ENCODE assay signal across 1 cellular context in the genomic region with DNA sequence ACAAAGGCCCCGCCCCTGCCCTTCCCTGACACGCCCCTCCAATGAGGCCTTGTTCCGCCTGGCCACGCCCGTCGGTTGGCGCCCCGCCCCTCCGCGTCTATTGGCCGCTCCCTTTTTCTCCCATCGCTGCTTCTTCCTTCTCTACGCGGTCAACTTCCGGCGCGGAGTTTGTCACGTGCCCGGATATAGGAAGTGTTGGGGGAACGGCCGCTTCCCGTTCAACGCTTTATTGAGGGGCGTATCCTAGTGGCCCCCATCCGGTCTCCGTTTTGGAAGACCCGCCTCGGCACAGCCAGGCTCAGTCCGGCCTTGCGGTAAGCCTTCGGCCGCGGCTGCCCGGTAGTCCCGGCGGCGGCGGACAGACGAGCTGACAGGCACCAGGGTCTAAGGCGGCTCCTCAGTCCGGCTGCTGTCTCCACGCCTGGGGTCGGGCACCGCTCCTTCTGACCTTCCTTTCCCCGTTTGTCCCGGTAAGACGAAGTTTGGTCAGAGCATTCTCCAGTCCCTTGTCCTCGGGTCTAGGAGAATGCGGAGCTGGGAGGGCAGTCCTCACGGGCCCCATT.
TF ChIP-seq lines count a peak whose summit lies in the region.

A gene with protein sequence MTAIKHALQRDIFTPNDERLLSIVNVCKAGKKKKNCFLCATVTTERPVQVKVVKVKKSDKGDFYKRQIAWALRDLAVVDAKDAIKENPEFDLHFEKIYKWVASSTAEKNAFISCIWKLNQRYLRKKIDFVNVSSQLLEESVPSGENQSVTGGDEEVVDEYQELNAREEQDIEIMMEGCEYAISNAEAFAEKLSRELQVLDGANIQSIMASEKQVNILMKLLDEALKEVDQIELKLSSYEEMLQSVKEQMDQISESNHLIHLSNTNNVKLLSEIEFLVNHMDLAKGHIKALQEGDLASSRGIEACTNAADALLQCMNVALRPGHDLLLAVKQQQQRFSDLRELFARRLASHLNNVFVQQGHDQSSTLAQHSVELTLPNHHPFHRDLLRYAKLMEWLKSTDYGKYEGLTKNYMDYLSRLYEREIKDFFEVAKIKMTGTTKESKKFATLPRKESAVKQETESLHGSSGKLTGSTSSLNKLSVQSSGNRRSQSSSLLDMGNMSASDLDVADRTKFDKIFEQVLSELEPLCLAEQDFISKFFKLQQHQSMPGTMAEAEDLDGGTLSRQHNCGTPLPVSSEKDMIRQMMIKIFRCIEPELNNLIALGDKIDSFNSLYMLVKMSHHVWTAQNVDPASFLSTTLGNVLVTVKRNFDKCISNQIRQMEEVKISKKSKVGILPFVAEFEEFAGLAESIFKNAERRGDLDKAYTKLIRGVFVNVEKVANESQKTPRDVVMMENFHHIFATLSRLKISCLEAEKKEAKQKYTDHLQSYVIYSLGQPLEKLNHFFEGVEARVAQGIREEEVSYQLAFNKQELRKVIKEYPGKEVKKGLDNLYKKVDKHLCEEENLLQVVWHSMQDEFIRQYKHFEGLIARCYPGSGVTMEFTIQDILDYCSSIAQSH (plus strand): TSS at position 165 of the 563 bp plus-strand sequence. CDS start 4,676 bp downstream, outside the sequence.

TF ChIP-seq in K562, 482 proteins besides CTCF, POLR2A, EP300 and RAD21 (continued from another document and continues in another):
- TF ChIP-seq, protein P1, sequence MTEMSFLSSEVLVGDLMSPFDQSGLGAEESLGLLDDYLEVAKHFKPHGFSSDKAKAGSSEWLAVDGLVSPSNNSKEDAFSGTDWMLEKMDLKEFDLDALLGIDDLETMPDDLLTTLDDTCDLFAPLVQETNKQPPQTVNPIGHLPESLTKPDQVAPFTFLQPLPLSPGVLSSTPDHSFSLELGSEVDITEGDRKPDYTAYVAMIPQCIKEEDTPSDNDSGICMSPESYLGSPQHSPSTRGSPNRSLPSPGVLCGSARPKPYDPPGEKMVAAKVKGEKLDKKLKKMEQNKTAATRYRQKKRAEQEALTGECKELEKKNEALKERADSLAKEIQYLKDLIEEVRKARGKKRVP (CRISPR knock-in tag; IDR thresholded peaks at IDR 0.05) = no peak
- TF ChIP-seq, protein P2, sequence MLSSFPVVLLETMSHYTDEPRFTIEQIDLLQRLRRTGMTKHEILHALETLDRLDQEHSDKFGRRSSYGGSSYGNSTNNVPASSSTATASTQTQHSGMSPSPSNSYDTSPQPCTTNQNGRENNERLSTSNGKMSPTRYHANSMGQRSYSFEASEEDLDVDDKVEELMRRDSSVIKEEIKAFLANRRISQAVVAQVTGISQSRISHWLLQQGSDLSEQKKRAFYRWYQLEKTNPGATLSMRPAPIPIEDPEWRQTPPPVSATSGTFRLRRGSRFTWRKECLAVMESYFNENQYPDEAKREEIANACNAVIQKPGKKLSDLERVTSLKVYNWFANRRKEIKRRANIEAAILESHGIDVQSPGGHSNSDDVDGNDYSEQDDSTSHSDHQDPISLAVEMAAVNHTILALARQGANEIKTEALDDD (IDR thresholded peaks at IDR 0.05) = no peak
- TF ChIP-seq ZNF175 (CRISPR knock-in tag; IDR thresholded peaks at IDR 0.05; ENCODE audit: low read depth) = no peak
- TF ChIP-seq, protein P3, sequence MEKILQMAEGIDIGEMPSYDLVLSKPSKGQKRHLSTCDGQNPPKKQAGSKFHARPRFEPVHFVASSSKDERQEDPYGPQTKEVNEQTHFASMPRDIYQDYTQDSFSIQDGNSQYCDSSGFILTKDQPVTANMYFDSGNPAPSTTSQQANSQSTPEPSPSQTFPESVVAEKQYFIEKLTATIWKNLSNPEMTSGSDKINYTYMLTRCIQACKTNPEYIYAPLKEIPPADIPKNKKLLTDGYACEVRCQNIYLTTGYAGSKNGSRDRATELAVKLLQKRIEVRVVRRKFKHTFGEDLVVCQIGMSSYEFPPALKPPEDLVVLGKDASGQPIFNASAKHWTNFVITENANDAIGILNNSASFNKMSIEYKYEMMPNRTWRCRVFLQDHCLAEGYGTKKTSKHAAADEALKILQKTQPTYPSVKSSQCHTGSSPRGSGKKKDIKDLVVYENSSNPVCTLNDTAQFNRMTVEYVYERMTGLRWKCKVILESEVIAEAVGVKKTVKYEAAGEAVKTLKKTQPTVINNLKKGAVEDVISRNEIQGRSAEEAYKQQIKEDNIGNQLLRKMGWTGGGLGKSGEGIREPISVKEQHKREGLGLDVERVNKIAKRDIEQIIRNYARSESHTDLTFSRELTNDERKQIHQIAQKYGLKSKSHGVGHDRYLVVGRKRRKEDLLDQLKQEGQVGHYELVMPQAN (IDR thresholded peaks at IDR 0.05; ENCODE audit: borderline replicate concordance) = peak; percentile 93
- TF ChIP-seq SMARCB1 (IDR thresholded peaks at IDR 0.05; ENCODE audit: insufficient read length, low read depth) = no peak
- TF ChIP-seq ZFP1 (CRISPR knock-in tag; IDR thresholded peaks at IDR 0.05) = no peak
- TF ChIP-seq, protein P4, sequence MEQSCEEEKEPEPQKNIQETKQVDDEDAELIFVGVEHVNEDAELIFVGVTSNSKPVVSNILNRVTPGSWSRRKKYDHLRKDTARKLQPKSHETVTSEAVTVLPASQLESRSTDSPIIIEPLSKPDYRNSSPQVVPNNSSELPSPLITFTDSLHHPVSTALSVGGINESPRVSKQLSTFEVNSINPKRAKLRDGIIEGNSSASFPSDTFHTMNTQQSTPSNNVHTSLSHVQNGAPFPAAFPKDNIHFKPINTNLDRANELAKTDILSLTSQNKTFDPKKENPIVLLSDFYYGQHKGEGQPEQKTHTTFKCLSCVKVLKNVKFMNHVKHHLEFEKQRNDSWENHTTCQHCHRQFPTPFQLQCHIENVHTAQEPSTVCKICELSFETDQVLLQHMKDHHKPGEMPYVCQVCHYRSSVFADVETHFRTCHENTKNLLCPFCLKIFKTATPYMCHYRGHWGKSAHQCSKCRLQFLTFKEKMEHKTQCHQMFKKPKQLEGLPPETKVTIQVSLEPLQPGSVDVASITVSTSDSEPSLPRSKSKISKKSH (CRISPR knock-in tag; IDR thresholded peaks at IDR 0.05) = no peak
- no peak for TF ChIP-seq ZNF507 (tag; conservative IDR thresholded peaks at IDR 0.05)
- TF ChIP-seq ZNF444 (CRISPR knock-in tag; IDR thresholded peaks at IDR 0.05) = no peak
- TF ChIP-seq, protein P5, sequence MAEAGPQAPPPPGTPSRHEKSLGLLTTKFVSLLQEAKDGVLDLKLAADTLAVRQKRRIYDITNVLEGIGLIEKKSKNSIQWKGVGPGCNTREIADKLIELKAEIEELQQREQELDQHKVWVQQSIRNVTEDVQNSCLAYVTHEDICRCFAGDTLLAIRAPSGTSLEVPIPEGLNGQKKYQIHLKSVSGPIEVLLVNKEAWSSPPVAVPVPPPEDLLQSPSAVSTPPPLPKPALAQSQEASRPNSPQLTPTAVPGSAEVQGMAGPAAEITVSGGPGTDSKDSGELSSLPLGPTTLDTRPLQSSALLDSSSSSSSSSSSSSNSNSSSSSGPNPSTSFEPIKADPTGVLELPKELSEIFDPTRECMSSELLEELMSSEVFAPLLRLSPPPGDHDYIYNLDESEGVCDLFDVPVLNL (CRISPR knock-in tag; IDR thresholded peaks at IDR 0.05; ENCODE audit: low read depth) = no peak
- no peak for TF ChIP-seq ZBED1 (IDR thresholded peaks at IDR 0.05)
- no peak for TF ChIP-seq GABPB2 (CRISPR knock-in tag; conservative IDR thresholded peaks at IDR 0.05)
- no peak for TF ChIP-seq JUNB (CRISPR knock-in tag; conservative IDR thresholded peaks at IDR 0.05)
- TF ChIP-seq TAL1 (IDR thresholded peaks at IDR 0.05) = no peak
- TF ChIP-seq TARDBP (IDR thresholded peaks at IDR 0.05) = no peak
- TF ChIP-seq, protein P6, sequence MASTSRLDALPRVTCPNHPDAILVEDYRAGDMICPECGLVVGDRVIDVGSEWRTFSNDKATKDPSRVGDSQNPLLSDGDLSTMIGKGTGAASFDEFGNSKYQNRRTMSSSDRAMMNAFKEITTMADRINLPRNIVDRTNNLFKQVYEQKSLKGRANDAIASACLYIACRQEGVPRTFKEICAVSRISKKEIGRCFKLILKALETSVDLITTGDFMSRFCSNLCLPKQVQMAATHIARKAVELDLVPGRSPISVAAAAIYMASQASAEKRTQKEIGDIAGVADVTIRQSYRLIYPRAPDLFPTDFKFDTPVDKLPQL (IDR thresholded peaks at IDR 0.05; ENCODE audit: extremely low read depth, insufficient read length) = no peak
- TF ChIP-seq, protein P7, sequence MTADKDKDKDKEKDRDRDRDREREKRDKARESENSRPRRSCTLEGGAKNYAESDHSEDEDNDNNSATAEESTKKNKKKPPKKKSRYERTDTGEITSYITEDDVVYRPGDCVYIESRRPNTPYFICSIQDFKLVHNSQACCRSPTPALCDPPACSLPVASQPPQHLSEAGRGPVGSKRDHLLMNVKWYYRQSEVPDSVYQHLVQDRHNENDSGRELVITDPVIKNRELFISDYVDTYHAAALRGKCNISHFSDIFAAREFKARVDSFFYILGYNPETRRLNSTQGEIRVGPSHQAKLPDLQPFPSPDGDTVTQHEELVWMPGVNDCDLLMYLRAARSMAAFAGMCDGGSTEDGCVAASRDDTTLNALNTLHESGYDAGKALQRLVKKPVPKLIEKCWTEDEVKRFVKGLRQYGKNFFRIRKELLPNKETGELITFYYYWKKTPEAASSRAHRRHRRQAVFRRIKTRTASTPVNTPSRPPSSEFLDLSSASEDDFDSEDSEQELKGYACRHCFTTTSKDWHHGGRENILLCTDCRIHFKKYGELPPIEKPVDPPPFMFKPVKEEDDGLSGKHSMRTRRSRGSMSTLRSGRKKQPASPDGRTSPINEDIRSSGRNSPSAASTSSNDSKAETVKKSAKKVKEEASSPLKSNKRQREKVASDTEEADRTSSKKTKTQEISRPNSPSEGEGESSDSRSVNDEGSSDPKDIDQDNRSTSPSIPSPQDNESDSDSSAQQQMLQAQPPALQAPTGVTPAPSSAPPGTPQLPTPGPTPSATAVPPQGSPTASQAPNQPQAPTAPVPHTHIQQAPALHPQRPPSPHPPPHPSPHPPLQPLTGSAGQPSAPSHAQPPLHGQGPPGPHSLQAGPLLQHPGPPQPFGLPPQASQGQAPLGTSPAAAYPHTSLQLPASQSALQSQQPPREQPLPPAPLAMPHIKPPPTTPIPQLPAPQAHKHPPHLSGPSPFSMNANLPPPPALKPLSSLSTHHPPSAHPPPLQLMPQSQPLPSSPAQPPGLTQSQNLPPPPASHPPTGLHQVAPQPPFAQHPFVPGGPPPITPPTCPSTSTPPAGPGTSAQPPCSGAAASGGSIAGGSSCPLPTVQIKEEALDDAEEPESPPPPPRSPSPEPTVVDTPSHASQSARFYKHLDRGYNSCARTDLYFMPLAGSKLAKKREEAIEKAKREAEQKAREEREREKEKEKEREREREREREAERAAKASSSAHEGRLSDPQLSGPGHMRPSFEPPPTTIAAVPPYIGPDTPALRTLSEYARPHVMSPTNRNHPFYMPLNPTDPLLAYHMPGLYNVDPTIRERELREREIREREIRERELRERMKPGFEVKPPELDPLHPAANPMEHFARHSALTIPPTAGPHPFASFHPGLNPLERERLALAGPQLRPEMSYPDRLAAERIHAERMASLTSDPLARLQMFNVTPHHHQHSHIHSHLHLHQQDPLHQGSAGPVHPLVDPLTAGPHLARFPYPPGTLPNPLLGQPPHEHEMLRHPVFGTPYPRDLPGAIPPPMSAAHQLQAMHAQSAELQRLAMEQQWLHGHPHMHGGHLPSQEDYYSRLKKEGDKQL (CRISPR knock-in tag; IDR thresholded peaks at IDR 0.05; ENCODE audit: borderline replicate concordance) = no peak
- no peak for TF ChIP-seq ZNF124 (CRISPR knock-in tag; IDR thresholded peaks at IDR 0.05)
- no peak for TF ChIP-seq MECOM (CRISPR knock-in tag; IDR thresholded peaks at IDR 0.05)
- TF ChIP-seq, protein P8, sequence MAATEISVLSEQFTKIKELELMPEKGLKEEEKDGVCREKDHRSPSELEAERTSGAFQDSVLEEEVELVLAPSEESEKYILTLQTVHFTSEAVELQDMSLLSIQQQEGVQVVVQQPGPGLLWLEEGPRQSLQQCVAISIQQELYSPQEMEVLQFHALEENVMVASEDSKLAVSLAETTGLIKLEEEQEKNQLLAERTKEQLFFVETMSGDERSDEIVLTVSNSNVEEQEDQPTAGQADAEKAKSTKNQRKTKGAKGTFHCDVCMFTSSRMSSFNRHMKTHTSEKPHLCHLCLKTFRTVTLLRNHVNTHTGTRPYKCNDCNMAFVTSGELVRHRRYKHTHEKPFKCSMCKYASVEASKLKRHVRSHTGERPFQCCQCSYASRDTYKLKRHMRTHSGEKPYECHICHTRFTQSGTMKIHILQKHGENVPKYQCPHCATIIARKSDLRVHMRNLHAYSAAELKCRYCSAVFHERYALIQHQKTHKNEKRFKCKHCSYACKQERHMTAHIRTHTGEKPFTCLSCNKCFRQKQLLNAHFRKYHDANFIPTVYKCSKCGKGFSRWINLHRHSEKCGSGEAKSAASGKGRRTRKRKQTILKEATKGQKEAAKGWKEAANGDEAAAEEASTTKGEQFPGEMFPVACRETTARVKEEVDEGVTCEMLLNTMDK (IDR thresholded peaks at IDR 0.05; ENCODE audit: borderline replicate concordance, insufficient read depth, low read depth, low read length, poor library complexity, severe bottlenecking) = no peak
- TF ChIP-seq, protein P9, sequence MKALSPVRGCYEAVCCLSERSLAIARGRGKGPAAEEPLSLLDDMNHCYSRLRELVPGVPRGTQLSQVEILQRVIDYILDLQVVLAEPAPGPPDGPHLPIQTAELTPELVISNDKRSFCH (CRISPR knock-in tag; IDR thresholded peaks at IDR 0.05) = no peak
- TF ChIP-seq, protein P9 (tag; IDR thresholded peaks at IDR 0.05) = no peak; the same call in 1 of the 2 replicates
- TF ChIP-seq, protein P10, sequence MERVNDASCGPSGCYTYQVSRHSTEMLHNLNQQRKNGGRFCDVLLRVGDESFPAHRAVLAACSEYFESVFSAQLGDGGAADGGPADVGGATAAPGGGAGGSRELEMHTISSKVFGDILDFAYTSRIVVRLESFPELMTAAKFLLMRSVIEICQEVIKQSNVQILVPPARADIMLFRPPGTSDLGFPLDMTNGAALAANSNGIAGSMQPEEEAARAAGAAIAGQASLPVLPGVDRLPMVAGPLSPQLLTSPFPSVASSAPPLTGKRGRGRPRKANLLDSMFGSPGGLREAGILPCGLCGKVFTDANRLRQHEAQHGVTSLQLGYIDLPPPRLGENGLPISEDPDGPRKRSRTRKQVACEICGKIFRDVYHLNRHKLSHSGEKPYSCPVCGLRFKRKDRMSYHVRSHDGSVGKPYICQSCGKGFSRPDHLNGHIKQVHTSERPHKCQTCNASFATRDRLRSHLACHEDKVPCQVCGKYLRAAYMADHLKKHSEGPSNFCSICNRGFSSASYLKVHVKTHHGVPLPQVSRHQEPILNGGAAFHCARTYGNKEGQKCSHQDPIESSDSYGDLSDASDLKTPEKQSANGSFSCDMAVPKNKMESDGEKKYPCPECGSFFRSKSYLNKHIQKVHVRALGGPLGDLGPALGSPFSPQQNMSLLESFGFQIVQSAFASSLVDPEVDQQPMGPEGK (CRISPR knock-in tag; IDR thresholded peaks at IDR 0.05; ENCODE audit: borderline replicate concordance) = no peak
- no peak for TF ChIP-seq SRSF7 (optimal IDR thresholded peaks at IDR 0.05; ENCODE audit: low read depth, low read length)
- TF ChIP-seq ZNF316 (IDR thresholded peaks at IDR 0.05) = no peak
- TF ChIP-seq BRCA1 (IDR thresholded peaks at IDR 0.05) = no peak
- TF ChIP-seq BRCA1 (CRISPR knock-in tag; IDR thresholded peaks at IDR 0.05) = no peak
- TF ChIP-seq, protein P11, sequence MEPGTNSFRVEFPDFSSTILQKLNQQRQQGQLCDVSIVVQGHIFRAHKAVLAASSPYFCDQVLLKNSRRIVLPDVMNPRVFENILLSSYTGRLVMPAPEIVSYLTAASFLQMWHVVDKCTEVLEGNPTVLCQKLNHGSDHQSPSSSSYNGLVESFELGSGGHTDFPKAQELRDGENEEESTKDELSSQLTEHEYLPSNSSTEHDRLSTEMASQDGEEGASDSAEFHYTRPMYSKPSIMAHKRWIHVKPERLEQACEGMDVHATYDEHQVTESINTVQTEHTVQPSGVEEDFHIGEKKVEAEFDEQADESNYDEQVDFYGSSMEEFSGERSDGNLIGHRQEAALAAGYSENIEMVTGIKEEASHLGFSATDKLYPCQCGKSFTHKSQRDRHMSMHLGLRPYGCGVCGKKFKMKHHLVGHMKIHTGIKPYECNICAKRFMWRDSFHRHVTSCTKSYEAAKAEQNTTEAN (CRISPR knock-in tag; IDR thresholded peaks at IDR 0.05) = no peak
